8 cellular contexts compared by ENCODE assay signal in genomic region chr11:95231126-95231880, GRCh38. TPM values are rescaled to one million over a fixed set of nuclear protein-coding genes. Genes with fewer than 3 reads are reported as not detected.
DNase-seq lines count a peak whose midpoint lies in the region; ATAC-seq and TF ChIP-seq lines count a peak whose summit lies in the region.

SESN3 (minus strand) TSS chr11:95231202; CDS start chr11:95230860, 342 bp downstream.

- peak; percentile 76 for TF ChIP-seq POLR2A in erythroblast (IDR thresholded peaks at IDR 0.05; ENCODE audit: low read length)

- TF ChIP-seq EP300 in Ishikawa (IDR thresholded peaks at IDR 0.05; ENCODE audit: borderline replicate concordance): no peak

- DNase-seq in DMS153 (lab: John Stamatoyannopoulos, UW): peak; percentile 100
- DNase-seq in activated T-cell treated with anti-CD3 and anti-CD28 coated beads, Interleukin-2, amount 50 U/mL, for 1 hour: peak; percentile 98
- DNase-seq in erythroblast (lab: John Stamatoyannopoulos, UW): peak; percentile 99
- DNase-seq in mucosa of gallbladder (ENCODE audit: low spot score): peak; percentile 99
- peak; percentile 97 for DNase-seq in stimulated activated CD8-positive, alpha-beta memory T cell treated with anti-CD3 and anti-CD28 coated beads, Interleukin-4, amount 100 ng/mL, for 24 hours (ENCODE audit: low read depth)

- ATAC-seq in GM21619 (IDR thresholded peaks at IDR 0.05; ENCODE audit: unreplicated experiment): peak; percentile 92

- TF ChIP-seq RAD21 in Ishikawa (IDR thresholded peaks at IDR 0.05; ENCODE audit: low read depth): peak; percentile 28; the same call in 1 of the 2 replicates

TF ChIP-seq in Ishikawa, 13 proteins besides CTCF, POLR2A, EP300 and RAD21:
- no peak for TF ChIP-seq NFIC (IDR thresholded peaks at IDR 0.05)
- no peak for TF ChIP-seq USF1 (IDR thresholded peaks at IDR 0.05)
- 0 out of 2 replicates have a peak, but pooled peaks have one; percentile 42 for TF ChIP-seq TAF1 (IDR thresholded peaks at IDR 0.05; ENCODE audit: low read depth)

TF ChIP-seq in PFSK-1, 5 proteins besides CTCF, POLR2A, EP300 and RAD21:
- no peak for TF ChIP-seq SIN3A (IDR thresholded peaks at IDR 0.05; ENCODE audit: borderline replicate concordance, insufficient read depth, low read length)
- peak; percentile 71 for TF ChIP-seq POLR2AphosphoS5 (IDR thresholded peaks at IDR 0.05; ENCODE audit: low read depth, low read length)
- peak; percentile 66 for TF ChIP-seq FOXP2 (optimal IDR thresholded peaks at IDR 0.05; ENCODE audit: borderline replicate concordance, extremely low read depth, extremely low read length, insufficient read depth)
- TF ChIP-seq REST (IDR thresholded peaks at IDR 0.05; ENCODE audit: insufficient read depth in 1 of 2, low read depth in 2 of 2, low read length in 2 of 2): no peak
- no peak for TF ChIP-seq TAF1 (IDR thresholded peaks at IDR 0.05; ENCODE audit: borderline replicate concordance, insufficient read depth, low read length)

RNA-seq across cellular contexts. Expression of gene SESN3, which starts in this region (rescaled TPM):
- 1.3 TPM for polyA plus RNA-seq in PFSK-1 (2012; ENCODE audit: insufficient read length, low read depth)
- 46.9 TPM for total RNA-seq in mucosa of gallbladder

Comparison
In these comparisons a context has a peak if more than half of its experiments do, and no peak if none do; other contexts are left out.
1. Peak in every context shown above with its lines: DNase-seq and ATAC-seq.